Comparison of ENCODE assay signal across 11 cellular contexts in genomic region chr11:12139144-12139881, GRCh38.
DNase-seq lines count a peak whose midpoint lies in the region; ATAC-seq lines count a peak whose summit lies in the region.
"Had no signal": no experiment of that assay in that cellular context is flagged by ENCODE, and none has a peak within 500 bp of the region (broad histone marks: within the 10 kb centered on the region; RNA-seq: fewer than 3 reads in every experiment).

No MANE protein-coding gene starts in this region.

- ATAC-seq in HG03095 (IDR thresholded peaks at IDR 0.05; ENCODE audit: unreplicated experiment), result no peak
- ATAC-seq: stimulated activated naive CD8-positive, alpha-beta T cell treated with anti-CD3 and anti-CD28 coated beads, Interleukin-15, amount 100 ng/mL, for 72 hours had no signal

- peak; percentile 94 for DNase-seq in HCEC 1CT
- peak; percentile 91 for DNase-seq in brain pericyte (ENCODE audit: low read depth, low spot score)
- DNase-seq in iris pigment epithelial cell (ENCODE audit: low read depth), result peak; percentile 82
- DNase-seq in stimulated activated CD4-positive, alpha-beta T cell treated with anti-CD3 and anti-CD28 coated beads, Interleukin-15, amount 100 ng/mL, for 24 hours, result no peak
- no peak for DNase-seq in activated T-cell treated with anti-CD3 and anti-CD28 coated beads for 4 hours
- DNase-seq in NCI-H510A treated with DMSO at 0.1 percent for 48 hours (lab: John Stamatoyannopoulos, UW), result no peak
- DNase-seq: activated B cell treated with CpG ODN at 0.5 μM for 24 hours; stimulated activated naive CD8-positive, alpha-beta T cell treated with anti-CD3 and anti-CD28 coated beads, Interleukin-15, amount 100 ng/mL, for 72 hours had no signal

- H3K9me3 ChIP-seq in stomach smooth muscle (ENCODE audit: control insufficient read depth in 2 of 2, low read length in 2 of 2), result no peaks in the 10 kb centered on the region

- H3K9ac ChIP-seq in stomach smooth muscle (ENCODE audit: low read length in 2 of 2), result peak overlapping the region; percentile 13 to 30
- H3K9ac ChIP-seq: KMS-11 had no signal

- peak overlapping the region; percentile 85 for H3K27ac ChIP-seq in stomach smooth muscle (ENCODE audit: low read length)
- H3K27ac ChIP-seq: KMS-11 had no signal

- H3K36me3 ChIP-seq in stomach smooth muscle (ENCODE audit: control insufficient read depth in 2 of 2, insufficient read depth in 2 of 2, low read length in 2 of 2), result peaks cover 0 to 9% of the 10 kb centered on the region in 2 donors

- H3K4me3 ChIP-seq in stomach smooth muscle (ENCODE audit: low read length in 2 of 2), result peak overlapping the region in 1 of 2 donors; percentile 29

- H3K4me1 ChIP-seq in stomach smooth muscle (ENCODE audit: control insufficient read depth, insufficient read depth, low read length), result peaks cover 83% of the 10 kb centered on the region

- H3K27me3 ChIP-seq in stomach smooth muscle (ENCODE audit: control insufficient read depth in 1 of 2, insufficient read depth in 2 of 2, low read length in 2 of 2), result no peaks in the 10 kb centered on the region

Comparison
In these comparisons a context has a peak if more than half of its experiments do, and no peak if none do; other contexts are left out.
1. DNase-seq: peak in HCEC 1CT (single experiment), brain pericyte (single experiment) and iris pigment epithelial cell (single experiment); none in stimulated activated CD4-positive, alpha-beta T cell treated with anti-CD3 and anti-CD28 coated beads, Interleukin-15, amount 100 ng/mL, for 24 hours (single experiment), activated T-cell treated with anti-CD3 and anti-CD28 coated beads for 4 hours (single experiment) and NCI-H510A treated with DMSO at 0.1 percent for 48 hours (single experiment).